ENCODE assay signal across 13 cellular contexts in genomic region chr2:166335284-166335683, GRCh38. TPM values are rescaled to one million over a fixed set of nuclear protein-coding genes. Genes with fewer than 3 reads are reported as not detected.
DNase-seq lines count a peak whose midpoint lies in the region; ATAC-seq, FAIRE-seq and TF ChIP-seq lines count a peak whose summit lies in the region.
"Had no signal": no experiment of that assay in that cellular context is flagged by ENCODE, and none has a peak within 500 bp of the region (broad histone marks: within the 10 kb centered on the region; RNA-seq: fewer than 3 reads in every experiment).

No MANE protein-coding gene starts in this region.

- H3K27ac ChIP-seq in right lobe of liver = peak overlapping the region in 1 of 3 donors; percentile 10

- H3K36me3 ChIP-seq in right lobe of liver = no peaks in the 10 kb centered on the region

- DNase-seq in DMS53 treated with DMSO at 0.1 percent for 48 hours (lab: John Stamatoyannopoulos, UW; ENCODE audit: unreplicated experiment) (peak; percentile 56), NCI-H1092 treated with DMSO at 0.1 percent for 48 hours (lab: John Stamatoyannopoulos, UW) (peak; percentile 24), fibroblast of peridontal ligament (ENCODE audit: extremely low read depth) (peak; percentile 69), right lobe of liver (no peak), GM12891 (ENCODE audit: insufficient read length, low spot score) (no peak)
- no peak for DNase-seq in activated CD4-positive, CD25-positive, alpha-beta regulatory T cell (lab: John Stamatoyannopoulos, UW)
- DNase-seq: CD8-positive, alpha-beta T cell; H9; NCI-H1436 treated with DMSO at 0.1 percent for 48 hours; NCI-H2081 treated with DMSO at 0.1 percent for 48 hours; NCI-H226; NCI-H82 had no signal

- H3K9me3 ChIP-seq in right lobe of liver = no peaks in the 10 kb centered on the region

- no peak for TF ChIP-seq CTCF in right lobe of liver (IDR thresholded peaks at IDR 0.05)

- no peak for FAIRE-seq in GM12891 (lab: Jason Lieb, UNC)

- H3K4me1 ChIP-seq in right lobe of liver = peaks cover 0 to 20% (median 0%) of the 10 kb centered on the region in 4 donors

- H3K27me3 ChIP-seq in right lobe of liver = no peaks in the 10 kb centered on the region

- no peak for TF ChIP-seq POLR2A in right lobe of liver (IDR thresholded peaks at IDR 0.05)
- no peak for TF ChIP-seq POLR2A in GM12891 (IDR thresholded peaks at IDR 0.05; ENCODE audit: low read depth, low read length)

- ATAC-seq in right lobe of liver (peak; percentile 51 to 73 (median 66)), GM19324 (IDR thresholded peaks at IDR 0.05; ENCODE audit: low FRiP score, unreplicated experiment) (no peak)
- ATAC-seq: CD8-positive, alpha-beta T cell had no signal

- H3K4me3 ChIP-seq in right lobe of liver = no peak overlapping the region

- 6% methylated on average over 3 of the region's 3 CpGs for WGBS in right lobe of liver (ENCODE audit: insufficient coverage, low coverage, low lambda C conversion rate, missing lambda C conversion rate)

- intact Hi-C loops in right lobe of liver (cut with DNase I) = no loop called here

TF ChIP-seq in GM12891, 5 proteins besides CTCF, POLR2A, EP300 and RAD21:
- no peak for TF ChIP-seq TAF1 (IDR thresholded peaks at IDR 0.05; ENCODE audit: low read depth, low read length)
- TF ChIP-seq POU2F2 (IDR thresholded peaks at IDR 0.05; ENCODE audit: low read depth, low read length) = no peak
- no peak for TF ChIP-seq POLR2AphosphoS5 (IDR thresholded peaks at IDR 0.05; ENCODE audit: low read depth, low read length)
- TF ChIP-seq SPI1 (IDR thresholded peaks at IDR 0.05; ENCODE audit: low read depth, low read length) = no peak
- no peak for TF ChIP-seq PAX5 (IDR thresholded peaks at IDR 0.05; ENCODE audit: insufficient read depth, low read length, severe bottlenecking)

RNA-seq across cellular contexts. Expression of gene SCN9A, which starts 40.5 kb away (rescaled TPM):
- 10 to 100 TPM in 1 of 6 experiments, 1 to 10 TPM in 5; 2.1 to 10.2 (median 5.1) TPM for total RNA-seq in right lobe of liver
- polyA plus RNA-seq in GM12891 (2012; ENCODE audit: low read depth, missing spikeins) = 0.03 TPM
- total RNA-seq: CD8-positive, alpha-beta T cell had no signal

Comparison
In these comparisons a context has a peak if more than half of its experiments do, and no peak if none do; other contexts are left out.
1. DNase-seq: peak in DMS53 treated with DMSO at 0.1 percent for 48 hours (single experiment), NCI-H1092 treated with DMSO at 0.1 percent for 48 hours (single experiment) and fibroblast of peridontal ligament (single experiment); none in right lobe of liver (0 of 3), GM12891 (single experiment) and activated CD4-positive, CD25-positive, alpha-beta regulatory T cell (0 of 4).